ENCODE assay signal across 8 cellular contexts in the genomic region with DNA sequence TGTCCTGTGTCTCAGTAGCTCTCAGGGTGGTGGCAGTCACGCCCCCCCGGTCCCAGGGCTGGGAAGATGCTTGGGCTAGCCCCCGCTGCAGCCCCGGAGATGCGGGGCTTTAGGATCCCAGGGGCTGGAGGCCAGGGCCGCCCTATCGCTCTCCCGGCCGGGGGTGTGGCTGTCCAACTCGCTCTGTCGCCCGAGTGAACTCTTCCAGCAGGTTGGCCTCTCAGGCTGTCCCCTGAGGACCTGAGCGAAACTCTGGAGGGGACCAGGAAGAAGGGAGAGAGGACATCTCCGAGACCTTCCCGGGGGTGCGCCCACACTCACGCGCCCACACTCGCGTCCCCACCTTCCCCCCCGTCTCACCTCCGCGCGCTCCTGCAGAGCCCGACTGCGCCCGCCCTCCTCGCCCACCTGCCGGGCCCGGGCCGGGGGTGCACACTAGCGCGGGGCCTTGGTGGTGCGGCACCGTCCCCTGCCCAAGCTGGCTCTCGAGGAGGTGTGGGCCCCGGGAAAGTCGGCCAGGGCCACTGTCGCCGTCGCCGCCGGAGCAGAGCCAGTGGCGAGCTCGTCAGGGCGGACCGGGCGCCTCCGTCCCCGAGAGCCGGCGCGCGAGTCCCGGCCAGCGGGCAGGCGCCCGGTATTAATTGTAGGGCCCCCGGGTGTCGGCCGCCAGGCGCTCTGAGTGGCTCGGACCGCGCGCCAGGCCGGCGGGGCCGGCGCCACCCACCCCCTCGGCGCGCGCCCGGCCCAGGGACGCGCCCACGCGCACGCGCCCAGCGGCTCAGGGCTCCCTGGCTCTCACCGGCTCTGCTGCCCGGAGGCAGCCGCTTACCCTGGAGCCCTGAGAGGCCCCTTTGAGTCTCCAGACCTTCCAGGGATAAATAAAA.
A peak's percentile ranks its signal among the peaks of the same experiment; 100 is the strongest.
DNase-seq lines count a peak whose midpoint lies in the region; ATAC-seq, FAIRE-seq and TF ChIP-seq lines count a peak whose summit lies in the region.

No MANE protein-coding gene starts in this region.

- FAIRE-seq in endothelial cell of umbilical vein (lab: Jason Lieb, UNC) = peak; percentile 47

- TF ChIP-seq POLR2A in endothelial cell of umbilical vein (IDR thresholded peaks at IDR 0.05; ENCODE audit: low read depth, low read length) = peak; percentile 21

- DNase-seq in COR-L47 (lab: John Stamatoyannopoulos, UW) = peak; percentile 30
- DNase-seq in Kasumi-1 (lab: John Stamatoyannopoulos, UW) = peak; percentile 21 to 52
- peak; percentile 19 for DNase-seq in activated CD4-positive, alpha-beta memory T cell treated with anti-CD3 and anti-CD28 coated beads, Interleukin-2, amount 10 ng/mL, durations not matched to agents 7 days and 5 days
- peak; percentile 59 for DNase-seq in endothelial cell of umbilical vein (ENCODE audit: low read depth, low spot score)
- DNase-seq in mesenteric fat pad (ENCODE audit: low spot score) = peak; percentile 90

- CTCF ChIA-PET in activated CD4-positive, alpha-beta memory T cell treated with anti-CD3 and anti-CD28 coated beads, Interleukin-2, amount 10 ng/mL, durations not matched to agents 7 days and 5 days (lab: Charles Lee) = interaction anchor here (0.7 to 2.4 kb wide), 12 partner anchors 13 to 233 kb away, joined by 3 to 8 read pairs (median 4); no protein-coding TSS in a partner anchor
- CTCF ChIA-PET in endothelial cell of umbilical vein (lab: Charles Lee) = interaction anchor here (0.6 to 3.2 kb wide), 22 partner anchors 10 to 266 kb away, joined by 3 to 28 read pairs (median 5); no protein-coding TSS in a partner anchor

- no peak for TF ChIP-seq CTCF in endothelial cell of umbilical vein (IDR thresholded peaks at IDR 0.05; ENCODE audit: extremely low read depth in 1 of 2, insufficient read depth in 1 of 2, low read depth in 1 of 2, low read length in 2 of 2)

- ATAC-seq in HG02798 (IDR thresholded peaks at IDR 0.05; ENCODE audit: poor library complexity, unreplicated experiment) (no peak), GM21367 (IDR thresholded peaks at IDR 0.05; ENCODE audit: unreplicated experiment) (no peak)

- H3K27ac Mint-ChIP-seq in activated CD4-positive, alpha-beta memory T cell treated with anti-CD3 and anti-CD28 coated beads, Interleukin-2, amount 10 ng/mL, durations not matched to agents 7 days and 5 days = no peak overlapping the region

- H3K9me1 ChIP-seq in endothelial cell of umbilical vein (replicated peaks; ENCODE audit: control insufficient read depth, extremely low read depth, insufficient read depth, low read length) = no peaks in the 10 kb centered on the region

- H3K4me2 ChIP-seq in endothelial cell of umbilical vein (ENCODE audit: insufficient read depth, low read length) = peak overlapping the region; percentile 55

- peak overlapping the region; percentile 70 for H2AFZ ChIP-seq in endothelial cell of umbilical vein (ENCODE audit: low read depth, low read length)

- peak overlapping the region; percentile 73 for H3K4me3 Mint-ChIP-seq in activated CD4-positive, alpha-beta memory T cell treated with anti-CD3 and anti-CD28 coated beads, Interleukin-2, amount 10 ng/mL, durations not matched to agents 7 days and 5 days

- peaks cover 33% of the 10 kb centered on the region for H3K79me2 ChIP-seq in endothelial cell of umbilical vein (ENCODE audit: control insufficient read depth, insufficient read depth, low read length)

- intact Hi-C loops in endothelial cell of umbilical vein (cut with micrococcal nuclease) = loop anchor here (1.0 to 10.0 kb wide), 11 partner anchors 21 to 266 kb away; no protein-coding TSS in a partner anchor

- H3K27me3 Mint-ChIP-seq in activated CD4-positive, alpha-beta memory T cell treated with anti-CD3 and anti-CD28 coated beads, Interleukin-2, amount 10 ng/mL, durations not matched to agents 7 days and 5 days = peaks cover 28% of the 10 kb centered on the region

- H3K27me3 ChIP-seq in endothelial cell of umbilical vein (ENCODE audit: control insufficient read depth in 2 of 2, insufficient read depth in 2 of 2, low read length in 2 of 2) = no peaks in the 10 kb centered on the region
- H3K27me3 ChIP-seq in subcutaneous abdominal adipose tissue (ENCODE audit: control insufficient read depth in 5 of 5, insufficient read depth in 4 of 5, low read length in 5 of 5) = no peaks in the 10 kb centered on the region

- H3K27ac ChIP-seq in endothelial cell of umbilical vein (ENCODE audit: insufficient read depth, low read depth, low read length) (peak overlapping the region; percentile 82), subcutaneous abdominal adipose tissue (ENCODE audit: low read depth, low read length) (peak overlapping the region; percentile 95)

- no peaks in the 10 kb centered on the region for H3K36me3 Mint-ChIP-seq in activated CD4-positive, alpha-beta memory T cell treated with anti-CD3 and anti-CD28 coated beads, Interleukin-2, amount 10 ng/mL, durations not matched to agents 7 days and 5 days (ENCODE audit: low read depth)

- dilution Hi-C loops in endothelial cell of umbilical vein (cut with MboI; ENCODE audit: extremely low pct_ligation_motif_present, low sequenced_read_pairs) = no loop called here

- H3K4me3 ChIP-seq in endothelial cell of umbilical vein (replicated peaks in 1 of 3; ENCODE audit: insufficient read depth in 1 of 3, low read depth in 1 of 3, low read length in 3 of 3) = peak overlapping the region; percentile 69 to 88 (median 82)
- peak overlapping the region; percentile 57 to 86 (median 79) for H3K4me3 ChIP-seq in subcutaneous abdominal adipose tissue (ENCODE audit: low read depth in 1 of 5, low read length in 5 of 5)

- peaks cover 15% of the 10 kb centered on the region for H3K4me1 ChIP-seq in endothelial cell of umbilical vein (ENCODE audit: control insufficient read depth, extremely low read depth, insufficient read depth, low read length)
- peaks cover 0 to 26% (median 22%) of the 10 kb centered on the region in 5 donors for H3K4me1 ChIP-seq in subcutaneous abdominal adipose tissue (ENCODE audit: control insufficient read depth in 5 of 5, insufficient read depth in 5 of 5, low read length in 5 of 5)

- no peaks in the 10 kb centered on the region for H3K9me3 Mint-ChIP-seq in activated CD4-positive, alpha-beta memory T cell treated with anti-CD3 and anti-CD28 coated beads, Interleukin-2, amount 10 ng/mL, durations not matched to agents 7 days and 5 days

- no peaks in the 10 kb centered on the region for H4K20me1 ChIP-seq in endothelial cell of umbilical vein (replicated peaks; ENCODE audit: control insufficient read depth, extremely low read depth, insufficient read depth, low read length)

- peaks cover 15% of the 10 kb centered on the region for H3K4me1 Mint-ChIP-seq in activated CD4-positive, alpha-beta memory T cell treated with anti-CD3 and anti-CD28 coated beads, Interleukin-2, amount 10 ng/mL, durations not matched to agents 7 days and 5 days

- H3K9me3 ChIP-seq in endothelial cell of umbilical vein (replicated peaks; ENCODE audit: control insufficient read depth, insufficient read depth, low read length) (no peaks in the 10 kb centered on the region), subcutaneous abdominal adipose tissue (ENCODE audit: control insufficient read depth in 5 of 5, low read length in 5 of 5) (no peaks in the 10 kb centered on the region)

- TSS peak; percentile 37 for BruUV-seq in endothelial cell of umbilical vein (replicated peaks; lab: Mats Ljungman, UMichigan)

- H3K36me3 ChIP-seq in endothelial cell of umbilical vein (ENCODE audit: control insufficient read depth in 2 of 2, extremely low read depth in 1 of 2, insufficient read depth in 2 of 2, low read length in 2 of 2) (no peaks in the 10 kb centered on the region), subcutaneous abdominal adipose tissue (ENCODE audit: control insufficient read depth in 5 of 5, insufficient read depth in 5 of 5, low read length in 5 of 5) (no peaks in the 10 kb centered on the region)

- POLR2A ChIA-PET in activated CD4-positive, alpha-beta memory T cell treated with anti-CD3 and anti-CD28 coated beads, Interleukin-2, amount 10 ng/mL, durations not matched to agents 7 days and 5 days (lab: Charles Lee) = interaction anchor here (1.0 to 3.2 kb wide), 2 partner anchors 23 to 55 kb away, joined by 3 to 18 read pairs; no protein-coding TSS in a partner anchor
- POLR2A ChIA-PET in endothelial cell of umbilical vein (lab: Charles Lee) = no interaction called here

- H3K9ac ChIP-seq in endothelial cell of umbilical vein (replicated peaks; ENCODE audit: extremely low read depth, insufficient read depth, low read length) = peak overlapping the region; percentile 83
- H3K9ac ChIP-seq in subcutaneous abdominal adipose tissue (ENCODE audit: low read length in 5 of 5) = peak overlapping the region in 4 of 5 donors; percentile 87 to 91 (median 88)

TF ChIP-seq in endothelial cell of umbilical vein, 7 proteins besides CTCF, POLR2A, EP300 and RAD21:
- no peak for TF ChIP-seq JUN (IDR thresholded peaks at IDR 0.05; ENCODE audit: borderline replicate concordance, insufficient read depth, insufficient read length, low read depth)
- peak; percentile 84 for TF ChIP-seq POLR2AphosphoS5 (IDR thresholded peaks at IDR 0.05; ENCODE audit: insufficient read depth, low read depth, low read length)

Comparison
In these comparisons a context has a peak if more than half of its experiments do, and no peak if none do; other contexts are left out.
1. DNase-seq: peak in every context shown above with its lines; median percentile 90 in mesenteric fat pad; 59 in endothelial cell of umbilical vein; 36 in Kasumi-1; 30 in COR-L47; 19 in activated CD4-positive, alpha-beta memory T cell treated with anti-CD3 and anti-CD28 coated beads, Interleukin-2, amount 10 ng/mL, durations not matched to agents 7 days and 5 days.